ENCODE assay signal across 2 cellular contexts in genomic region chr18:24837065-24837464, GRCh38.
TF ChIP-seq lines count a peak whose summit lies in the region.

No MANE protein-coding gene starts in this region.

TF ChIP-seq in HEK293, 187 proteins besides CTCF, POLR2A, EP300 and RAD21 (continued from another document and continues in another):
- TF ChIP-seq ZNF518A (tag by site-specific recombination; conservative IDR thresholded peaks at IDR 0.05; ENCODE audit: low read depth) = 0 out of 2 replicates have a peak, but pooled peaks have one; percentile 46
- no peak for TF ChIP-seq ZNF341 (tag by site-specific recombination; IDR thresholded peaks at IDR 0.05; ENCODE audit: low read depth)
- no peak for TF ChIP-seq ZNF510 (tag by site-specific recombination; IDR thresholded peaks at IDR 0.05; ENCODE audit: insufficient replicate concordance)
- peak; percentile 69 for TF ChIP-seq ZNF692 (tag by site-specific recombination; IDR thresholded peaks at IDR 0.05)
- no peak for TF ChIP-seq HOXC10 (CRISPR knock-in tag; IDR thresholded peaks at IDR 0.05)
- no peak for TF ChIP-seq ZNF76 (tag by site-specific recombination; IDR thresholded peaks at IDR 0.05; ENCODE audit: borderline replicate concordance, low read depth)
- TF ChIP-seq ZNF658 (tag by site-specific recombination; IDR thresholded peaks at IDR 0.05) = no peak
- TF ChIP-seq ZNF398 (tag by site-specific recombination; IDR thresholded peaks at IDR 0.05) = peak; percentile 55; the same call in 1 of the 2 replicates
- 0 out of 2 replicates have a peak, but pooled peaks have one; percentile 33 for TF ChIP-seq ZBTB44 (tag by site-specific recombination; IDR thresholded peaks at IDR 0.05)
- no peak for TF ChIP-seq EGR2 (tag by site-specific recombination; IDR thresholded peaks at IDR 0.05; ENCODE audit: low read depth)
- no peak for TF ChIP-seq RBAK (tag by site-specific recombination; IDR thresholded peaks at IDR 0.05)

TF ChIP-seq in GM23338, 12 proteins besides CTCF, POLR2A, EP300 and RAD21 (continued from another document):
- no peak for TF ChIP-seq ZNF462 (CRISPR knock-in tag; IDR thresholded peaks at IDR 0.05)
